In the genomic region with DNA sequence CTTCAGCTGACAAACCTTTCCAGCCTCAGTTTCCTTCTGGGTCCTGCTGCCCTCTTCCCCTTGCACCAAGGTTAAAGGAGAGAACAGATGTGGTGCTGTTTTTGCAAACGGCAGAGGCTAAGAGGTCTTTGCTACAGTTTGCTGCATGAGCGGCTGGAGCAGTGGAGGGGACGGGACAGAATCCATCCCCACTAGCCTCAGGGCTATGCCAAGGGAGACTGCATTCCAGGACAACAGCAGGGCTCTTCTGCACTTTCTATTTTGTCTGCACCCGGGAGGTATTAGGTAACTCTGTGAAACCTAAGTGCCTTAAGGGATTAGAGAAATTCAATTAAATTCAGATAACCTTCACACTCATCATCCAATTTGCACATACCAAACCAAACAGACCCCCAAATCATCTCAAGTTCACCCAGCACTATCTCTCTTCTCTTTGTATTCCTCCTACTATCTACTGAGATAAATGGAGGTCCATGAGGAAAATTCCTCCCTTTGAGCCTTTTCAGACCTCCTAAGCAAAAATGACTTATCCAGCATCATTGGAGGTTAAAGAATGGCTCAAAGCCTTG, we compare ENCODE assay signal across 34 cellular contexts.
"Had no signal": no experiment of that assay in that cellular context is flagged by ENCODE, and none has a peak within 500 bp of the region (broad histone marks: within the 10 kb centered on the region; RNA-seq: fewer than 3 reads in every experiment).

No MANE protein-coding gene starts in this region.

- H3K4me3 ChIP-seq: adrenal gland had no signal

- H3K4me1 ChIP-seq: adrenal gland had no signal

- H3K4me1 Mint-ChIP-seq: activated B cell treated with CpG ODN at 0.5 μM for 24 hours had no signal

- H3K36me3 ChIP-seq: adrenal gland had no signal

- H3K27ac Mint-ChIP-seq: activated B cell treated with CpG ODN at 0.5 μM for 24 hours; activated CD4-positive, alpha-beta memory T cell treated with anti-CD3 and anti-CD28 coated beads for 36 hours; activated naive CD4-positive, alpha-beta T cell treated with anti-CD3 and anti-CD28 coated beads for 36 hours; activated naive CD4-positive, alpha-beta T cell treated with anti-CD3 and anti-CD28 coated beads, Interleukin-2, amount 50 U/mL, for 72 hours; activated T-helper 1 cell treated with anti-CD3 and anti-CD28 coated beads, Interleukin-12 subunit alpha, Interleukin-12 subunit beta, Interleukin-2, Interleukin-4 antibody, amounts not matched to agents 30 ng/mL and 10 ng/mL and 1 ng/mL, durations not matched to agents 14 hours and 24 hours and 36 hours had no signal

- H3K27me3 ChIP-seq: adrenal gland had no signal

- H3K4me3 Mint-ChIP-seq: activated B cell treated with CpG ODN at 0.5 μM for 24 hours; activated CD4-positive, alpha-beta memory T cell treated with anti-CD3 and anti-CD28 coated beads for 36 hours; activated naive CD4-positive, alpha-beta T cell treated with anti-CD3 and anti-CD28 coated beads for 36 hours; activated T-cell treated with anti-CD3 and anti-CD28 coated beads, Interleukin-2, amount 50 U/mL, for 4 hours; activated T-helper 1 cell treated with anti-CD3 and anti-CD28 coated beads, Interleukin-12 subunit alpha, Interleukin-12 subunit beta, Interleukin-2, Interleukin-4 antibody, amounts not matched to agents 30 ng/mL and 10 ng/mL and 1 ng/mL, durations not matched to agents 14 hours and 24 hours and 36 hours; brain had no signal

- DNase-seq: activated B cell treated with CpG ODN at 0.5 μM for 24 hours; activated CD4-positive, alpha-beta memory T cell treated with anti-CD3 and anti-CD28 coated beads for 36 hours; activated CD4-positive, alpha-beta T cell treated with anti-CD3 and anti-CD28 coated beads for 4 hours; activated CD4-positive, alpha-beta T cell treated with anti-CD3 and anti-CD28 coated beads, Interleukin-2, amount 50 U/mL, for 1 hour; activated CD4-positive, CD25-positive, alpha-beta regulatory T cell treated with anti-CD3 and anti-CD28 coated beads, Interleukin-2, amount 50 U/mL, for 72 hours; activated CD8-positive, alpha-beta memory T cell treated with anti-CD3 and anti-CD28 coated beads, Interleukin-2, amount 50 U/mL, for 4 hours; activated gamma-delta T cell treated with Interleukin-2 at 50 U/mL for 16 hours; activated naive CD4-positive, alpha-beta T cell treated with anti-CD3 and anti-CD28 coated beads for 36 hours; activated T-cell treated with anti-CD3 and anti-CD28 coated beads for 4 hours; activated T-cell treated with anti-CD3 and anti-CD28 coated beads, Interleukin-2, amount 50 U/mL, for 4 hours; adrenal gland; Kasumi-1; KG1; MM.1S; MV-4-11; NCI-H1092; NCI-H146; NCI-H187; NCI-H2029 treated with DMSO at 0.1 percent for 48 hours; NCI-H2107; NCI-H2171; NCI-H510A treated with DMSO at 0.1 percent for 48 hours; NCI-H526 treated with DMSO at 0.1 percent for 48 hours; NCI-H774; NK-92 treated with Interleukin-12 subunit alpha and Interleukin-12 subunit beta, amount 100 ng/mL, for 24 hours; Right ventricle myocardium superior; SW 1271; T-helper 1 cell; T-helper 2 cell; T-helper 9 cell had no signal

- H3K27me3 Mint-ChIP-seq: activated B cell treated with CpG ODN at 0.5 μM for 24 hours had no signal

- H3K36me3 Mint-ChIP-seq: activated CD4-positive, alpha-beta memory T cell treated with anti-CD3 and anti-CD28 coated beads for 36 hours; activated naive CD4-positive, alpha-beta T cell treated with anti-CD3 and anti-CD28 coated beads, Interleukin-2, amount 50 U/mL, for 72 hours; brain had no signal

- H3K27ac ChIP-seq: adrenal gland, VCaP had no signal

- H3K9me3 ChIP-seq: adrenal gland had no signal

- H3K9me3 Mint-ChIP-seq: activated B cell treated with CpG ODN at 0.5 μM for 24 hours; activated CD4-positive, alpha-beta memory T cell treated with anti-CD3 and anti-CD28 coated beads for 36 hours; activated naive CD4-positive, alpha-beta T cell treated with anti-CD3 and anti-CD28 coated beads for 36 hours; activated naive CD4-positive, alpha-beta T cell treated with anti-CD3 and anti-CD28 coated beads, Interleukin-2, amount 50 U/mL, for 72 hours; activated T-cell treated with anti-CD3 and anti-CD28 coated beads, Interleukin-2, amount 50 U/mL, for 4 hours; activated T-helper 1 cell treated with anti-CD3 and anti-CD28 coated beads, Interleukin-12 subunit alpha, Interleukin-12 subunit beta, Interleukin-2, Interleukin-4 antibody, amounts not matched to agents 30 ng/mL and 10 ng/mL and 1 ng/mL, durations not matched to agents 14 hours and 24 hours and 36 hours had no signal
